ENCODE assay signal across 1 cellular context in genomic region chr11:129989437-129989836, GRCh38.
TF ChIP-seq lines count a peak whose summit lies in the region.

No MANE protein-coding gene starts in this region.

TF ChIP-seq in IMR-90, 13 proteins besides CTCF, POLR2A, EP300 and RAD21:
- no peak for TF ChIP-seq NFE2L2 (IDR thresholded peaks at IDR 0.05; ENCODE audit: low read depth, low read length)
- TF ChIP-seq RCOR1 (IDR thresholded peaks at IDR 0.05; ENCODE audit: insufficient replicate concordance, low read length), result no peak
- TF ChIP-seq FOS (IDR thresholded peaks at IDR 0.05; ENCODE audit: low read depth, low read length), result no peak
- no peak for TF ChIP-seq CHD1 (IDR thresholded peaks at IDR 0.05; ENCODE audit: low read depth, low read length)
- TF ChIP-seq, protein P1, sequence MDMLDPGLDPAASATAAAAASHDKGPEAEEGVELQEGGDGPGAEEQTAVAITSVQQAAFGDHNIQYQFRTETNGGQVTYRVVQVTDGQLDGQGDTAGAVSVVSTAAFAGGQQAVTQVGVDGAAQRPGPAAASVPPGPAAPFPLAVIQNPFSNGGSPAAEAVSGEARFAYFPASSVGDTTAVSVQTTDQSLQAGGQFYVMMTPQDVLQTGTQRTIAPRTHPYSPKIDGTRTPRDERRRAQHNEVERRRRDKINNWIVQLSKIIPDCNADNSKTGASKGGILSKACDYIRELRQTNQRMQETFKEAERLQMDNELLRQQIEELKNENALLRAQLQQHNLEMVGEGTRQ (IDR thresholded peaks at IDR 0.05; ENCODE audit: low read depth, low read length), result no peak
- TF ChIP-seq MAZ (IDR thresholded peaks at IDR 0.05; ENCODE audit: borderline replicate concordance, low read depth, low read length), result no peak
